Comparison of ENCODE assay signal across 1 cellular context in genomic region chr12:5887758-5888157, GRCh38.
TF ChIP-seq lines count a peak whose summit lies in the region.

No MANE protein-coding gene starts in this region.

TF ChIP-seq in SK-N-SH, 30 proteins besides CTCF, POLR2A, EP300 and RAD21 (continued from another document):
- TF ChIP-seq TAF1 (IDR thresholded peaks at IDR 0.05; ENCODE audit: borderline replicate concordance, low read depth, low read length), result no peak
- TF ChIP-seq EZH2phosphoT487 (IDR thresholded peaks at IDR 0.05; ENCODE audit: borderline replicate concordance, low read depth), result no peak
- TF ChIP-seq GATA2 (CRISPR knock-in tag; IDR thresholded peaks at IDR 0.05), result no peak
